27 cellular contexts compared by ENCODE assay signal in the genomic region with DNA sequence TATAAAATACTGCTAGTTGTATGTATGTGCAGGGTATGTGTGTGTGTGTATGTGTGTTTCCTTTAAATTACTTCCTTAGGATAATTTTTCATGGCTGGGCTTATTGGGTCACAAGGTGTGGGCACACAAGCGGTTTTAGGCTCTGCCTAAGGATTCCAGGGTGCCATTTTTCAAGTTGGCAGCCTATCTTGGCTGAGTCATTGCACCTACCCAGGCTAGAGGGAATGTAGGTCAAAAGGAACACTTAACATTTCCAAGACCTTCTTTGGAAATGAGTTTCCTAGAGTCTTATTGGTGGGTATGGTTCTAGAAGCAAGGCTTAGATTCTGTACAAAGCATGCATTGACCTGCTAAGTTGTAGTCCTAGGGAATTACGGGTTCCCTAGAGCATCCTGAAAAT.
"Had no signal": no experiment of that assay in that cellular context is flagged by ENCODE, and none has a peak within 500 bp of the region (broad histone marks: within the 10 kb centered on the region; RNA-seq: fewer than 3 reads in every experiment).

No MANE protein-coding gene starts in this region.

- H2AFZ ChIP-seq: PC-9 had no signal

- H3K9ac ChIP-seq: KMS-11 had no signal

- H3K27me3 ChIP-seq: body of pancreas, breast epithelium, SJCRH30 had no signal

- DNase-seq: activated CD4-positive, alpha-beta memory T cell treated with anti-CD3 and anti-CD28 coated beads, Interleukin-2, amount 10 ng/mL, durations not matched to agents 7 days and 5 days; activated CD4-positive, alpha-beta T cell treated with anti-CD3 and anti-CD28 coated beads for 1 hour; activated CD4-positive, alpha-beta T cell treated with anti-CD3 and anti-CD28 coated beads for 48 hours; activated CD4-positive, CD25-positive, alpha-beta regulatory T cell; activated gamma-delta T cell; activated naive CD4-positive, alpha-beta T cell treated with Interleukin-2 at 50 U/mL for 16 hours; activated naive CD8-positive, alpha-beta T cell treated with anti-CD3 and anti-CD28 coated beads, Interleukin-2, amount 10 ng/mL, durations not matched to agents 7 days and 5 days; activated T-cell treated with anti-CD3 and anti-CD28 coated beads, Interleukin-2, amount 50 U/mL, for 1 hour; body of pancreas; NCI-H1048; NCI-H1105 treated with DMSO at 0.1 percent for 48 hours; NCI-H1436; NCI-H1694; NCI-H1930; NCI-H2081 treated with DMSO at 0.1 percent for 48 hours; NCI-H226; NCI-H446 treated with DMSO at 0.1 percent for 48 hours; NCI-H524; NK-92 treated with Interleukin-12 subunit alpha and Interleukin-12 subunit beta, amount 100 ng/mL, for 24 hours; PC-9; SHP77; SJCRH30; T1000; WERI-Rb-1 had no signal

- H3K9me3 ChIP-seq: body of pancreas, breast epithelium, SJCRH30 had no signal

- H3K4me1 ChIP-seq: body of pancreas, breast epithelium had no signal

- H3K4me2 ChIP-seq: KMS-11, PC-9 had no signal

- ATAC-seq: body of pancreas had no signal

- H3K27ac ChIP-seq: body of pancreas, breast epithelium, KMS-11, PC-9, SJCRH30, SK-N-MC, WERI-Rb-1 had no signal

- H3K36me3 ChIP-seq: breast epithelium, SJCRH30, WERI-Rb-1 had no signal

- H3K4me3 ChIP-seq: body of pancreas, breast epithelium, PC-9, SJCRH30, SK-N-MC had no signal
